Comparison of ENCODE assay signal across 7 cellular contexts in the genomic region with DNA sequence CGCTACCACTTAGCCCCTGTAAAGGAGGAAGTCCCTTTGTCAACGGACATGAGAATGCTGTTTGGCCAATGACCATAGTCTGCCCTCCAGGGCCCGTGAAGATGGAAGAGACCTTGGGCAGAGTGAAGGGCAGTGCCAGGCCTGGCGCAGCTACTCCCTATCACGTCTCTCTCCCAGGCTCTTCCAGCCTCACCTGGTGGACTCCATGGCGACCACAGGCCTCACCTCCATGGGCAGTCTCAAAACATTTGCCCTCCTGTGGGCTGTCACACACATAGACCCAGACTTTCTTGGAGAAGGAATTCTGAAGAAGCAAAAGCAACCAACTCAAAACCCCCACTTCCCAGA. TPM values are rescaled to one million over a fixed set of nuclear protein-coding genes. Genes with fewer than 3 reads are reported as not detected.
DNase-seq lines count a peak whose midpoint lies in the region; ATAC-seq and TF ChIP-seq lines count a peak whose summit lies in the region.
"Not testable (repeated sequence)": the region's sequence is repeated elsewhere in the genome, so short reads cannot be mapped to it uniquely, and the experiment has no call there.

No MANE protein-coding gene starts in this region.

- ATAC-seq in central memory CD8-positive, alpha-beta T cell (replicated peaks; ENCODE audit: extremely low read depth, poor library complexity, severe bottlenecking): not testable (repeated sequence)
- peak; percentile 2 to 10 (median 5) for ATAC-seq in heart left ventricle

- not testable (repeated sequence) for TF ChIP-seq CTCF in GM13977 (IDR thresholded peaks at IDR 0.05; ENCODE audit: extremely low read depth, insufficient read depth, missing control alignments); heart left ventricle (IDR thresholded peaks at IDR 0.05)

- H3K27me3 Mint-ChIP-seq in activated CD4-positive, alpha-beta memory T cell treated with anti-CD3 and anti-CD28 coated beads for 36 hours; central memory CD8-positive, alpha-beta T cell: not testable (repeated sequence)

- H3K27ac Mint-ChIP-seq in activated CD4-positive, alpha-beta memory T cell treated with anti-CD3 and anti-CD28 coated beads for 36 hours: peak overlapping the region; percentile 88
- H3K27ac Mint-ChIP-seq in central memory CD8-positive, alpha-beta T cell (ENCODE audit: low read depth): peak overlapping the region; percentile 25

- H3K9ac ChIP-seq in skeletal muscle satellite cell (ENCODE audit: low read depth, low read length): peak overlapping the region; percentile 96

- DNase-seq in GM13977 (ENCODE audit: low spot score): peak; percentile 1
- peak; percentile 28 for DNase-seq in NCI-H2196 (lab: John Stamatoyannopoulos, UW; ENCODE audit: unreplicated experiment)
- DNase-seq in activated CD4-positive, alpha-beta memory T cell treated with anti-CD3 and anti-CD28 coated beads for 36 hours; central memory CD8-positive, alpha-beta T cell (ENCODE audit: low spot score in 2 of 2); heart left ventricle: not testable (repeated sequence)

- H3K27me3 ChIP-seq in heart left ventricle; mononuclear cell (ENCODE audit: insufficient read depth, low read length); skeletal muscle satellite cell (ENCODE audit: control insufficient read depth, insufficient read depth, low read length): not testable (repeated sequence)

- intact Hi-C loops in activated CD4-positive, alpha-beta memory T cell treated with anti-CD3 and anti-CD28 coated beads for 36 hours (cut with micrococcal nuclease): not testable (repeated sequence)
- intact Hi-C loops in heart left ventricle (cut with DNase I): loop anchor here in 1 of 10 donors (10.0 kb wide), 1 partner anchor 52 kb away; no protein-coding TSS in a partner anchor

- TF ChIP-seq POLR2A in heart left ventricle (IDR thresholded peaks at IDR 0.05): not testable (repeated sequence)

- peaks cover 0 to 21% (median 0%) of the 10 kb centered on the region in 12 donors for H3K9me3 ChIP-seq in heart left ventricle
- not testable (repeated sequence) for H3K9me3 ChIP-seq in mononuclear cell (ENCODE audit: low read depth, low read length); skeletal muscle satellite cell (replicated peaks; ENCODE audit: low read length)

- POLR2A ChIA-PET in activated CD4-positive, alpha-beta memory T cell treated with anti-CD3 and anti-CD28 coated beads for 36 hours (lab: Charles Lee): not testable (repeated sequence)

- H3K36me3 Mint-ChIP-seq in activated CD4-positive, alpha-beta memory T cell treated with anti-CD3 and anti-CD28 coated beads for 36 hours; central memory CD8-positive, alpha-beta T cell (ENCODE audit: insufficient read depth): not testable (repeated sequence)

- H3K27ac ChIP-seq in heart left ventricle: peak overlapping the region in 11 of 12 donors; percentile 81 to 95 (median 88)

- H3K4me1 ChIP-seq in heart left ventricle (peaks cover 0 to 27% (median 11%) of the 10 kb centered on the region in 12 donors), mononuclear cell (ENCODE audit: insufficient read depth, low read length) (peaks cover 12% of the 10 kb centered on the region)
- not testable (repeated sequence) for H3K4me1 ChIP-seq in skeletal muscle satellite cell (ENCODE audit: control insufficient read depth, insufficient read depth, low read length)

- peak overlapping the region; percentile 88 for H3K4me2 ChIP-seq in skeletal muscle satellite cell (ENCODE audit: low read length)

- peaks cover 30% of the 10 kb centered on the region for H3K4me1 Mint-ChIP-seq in activated CD4-positive, alpha-beta memory T cell treated with anti-CD3 and anti-CD28 coated beads for 36 hours (ENCODE audit: low read depth)
- peaks cover 34% of the 10 kb centered on the region for H3K4me1 Mint-ChIP-seq in central memory CD8-positive, alpha-beta T cell

- H3K9me3 Mint-ChIP-seq in activated CD4-positive, alpha-beta memory T cell treated with anti-CD3 and anti-CD28 coated beads for 36 hours; central memory CD8-positive, alpha-beta T cell: not testable (repeated sequence)

- H3K4me3 Mint-ChIP-seq in activated CD4-positive, alpha-beta memory T cell treated with anti-CD3 and anti-CD28 coated beads for 36 hours: peak overlapping the region; percentile 100
- H3K4me3 Mint-ChIP-seq in central memory CD8-positive, alpha-beta T cell: peak overlapping the region; percentile 96

- peak overlapping the region; percentile 49 to 92 (median 84) for H3K4me3 ChIP-seq in heart left ventricle
- peak overlapping the region; percentile 67 for H3K4me3 ChIP-seq in mononuclear cell (ENCODE audit: low read length)
- H3K4me3 ChIP-seq in skeletal muscle satellite cell (ENCODE audit: low read length): peak overlapping the region; percentile 97

- in situ Hi-C loops in GM13977 (cut with MboI; ENCODE audit: low pct_unique_long_range_greater_than_20kb, low sequenced_read_pairs, unreplicated experiment): not testable (repeated sequence)

- CTCF ChIA-PET in activated CD4-positive, alpha-beta memory T cell treated with anti-CD3 and anti-CD28 coated beads for 36 hours (lab: Charles Lee): interaction anchor here (1.3 to 4.2 kb wide), 2 partner anchors 321 to 365 kb away, joined by 8 to 23 read pairs; no protein-coding TSS in a partner anchor

- H3K36me3 ChIP-seq in heart left ventricle: peaks cover 0 to 23% (median 9%) of the 10 kb centered on the region in 9 donors
- not testable (repeated sequence) for H3K36me3 ChIP-seq in skeletal muscle satellite cell (ENCODE audit: insufficient read depth, low read length)

- 48 to 59% (median 55%) methylated on average over 6 of the region's 6 CpGs for WGBS in heart left ventricle, 4 donors

RNA-seq across cellular contexts. Expression of a gene that starts 0.5 kb away (rescaled TPM):
- 10 to 100 TPM; 25.7 to 27.0 TPM for total RNA-seq in activated CD4-positive, alpha-beta memory T cell treated with anti-CD3 and anti-CD28 coated beads for 36 hours
- total RNA-seq in heart left ventricle (10 to 100 TPM; 20.3 to 48.5 (median 30.3) TPM), mononuclear cell (14.1 TPM)
- polyA plus RNA-seq in heart left ventricle: 10 to 100 TPM; 36.2 to 76.3 TPM
- 24.5 and 45.6 TPM in 2 replicates for total RNA-seq in skeletal muscle satellite cell (2012; rRNA removed)

RNA-seq across cellular contexts. Expression of a gene that starts 35.6 kb away (rescaled TPM):
- total RNA-seq in activated CD4-positive, alpha-beta memory T cell treated with anti-CD3 and anti-CD28 coated beads for 36 hours: 10 to 100 TPM; 27.6 to 29.6 TPM
- total RNA-seq in heart left ventricle (10 to 100 TPM; 17.9 to 37.1 (median 27.5) TPM), mononuclear cell (5.6 TPM)
- polyA plus RNA-seq in heart left ventricle: 10 to 100 TPM; 22.2 to 65.9 TPM
- total RNA-seq in skeletal muscle satellite cell (2012; rRNA removed): 8.7 and 12.9 TPM in 2 replicates
